1 cellular context compared by ENCODE assay signal in the genomic region with DNA sequence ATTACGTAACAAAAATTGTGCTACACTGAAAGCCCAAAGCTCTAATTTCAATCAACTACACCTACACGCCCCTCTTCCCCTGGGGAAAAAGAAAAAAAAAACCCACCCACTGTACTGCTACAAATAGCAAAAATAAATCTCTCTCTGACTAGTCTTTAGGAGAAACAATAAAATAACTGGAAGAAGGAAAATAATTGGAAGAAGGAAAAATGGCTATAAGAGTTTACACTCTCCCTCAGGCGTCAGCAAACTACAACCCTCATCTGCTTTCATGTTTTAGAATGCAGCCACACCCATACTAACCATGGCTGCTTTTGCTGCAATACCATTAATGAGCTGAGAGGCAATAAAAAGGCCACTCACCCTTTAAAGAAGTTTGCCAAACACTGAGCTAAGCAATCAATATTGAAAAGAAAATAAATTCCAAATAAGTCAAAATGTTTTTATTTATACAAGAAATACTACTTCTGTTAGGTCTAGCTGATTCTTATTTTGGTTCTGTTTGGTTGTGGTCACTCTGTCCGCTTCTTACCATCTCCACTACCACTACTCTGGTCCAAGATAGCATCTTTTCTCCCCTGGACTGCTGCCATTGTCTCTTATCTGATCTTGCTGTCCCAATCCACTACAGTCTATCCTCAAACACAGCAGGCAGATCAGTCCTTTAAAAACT.
TF ChIP-seq lines count a peak whose summit lies in the region.

No MANE protein-coding gene starts in this region.

TF ChIP-seq in HEK293, 187 proteins besides CTCF, POLR2A, EP300 and RAD21 (continued from another document and continues in another):
- TF ChIP-seq, protein P1, sequence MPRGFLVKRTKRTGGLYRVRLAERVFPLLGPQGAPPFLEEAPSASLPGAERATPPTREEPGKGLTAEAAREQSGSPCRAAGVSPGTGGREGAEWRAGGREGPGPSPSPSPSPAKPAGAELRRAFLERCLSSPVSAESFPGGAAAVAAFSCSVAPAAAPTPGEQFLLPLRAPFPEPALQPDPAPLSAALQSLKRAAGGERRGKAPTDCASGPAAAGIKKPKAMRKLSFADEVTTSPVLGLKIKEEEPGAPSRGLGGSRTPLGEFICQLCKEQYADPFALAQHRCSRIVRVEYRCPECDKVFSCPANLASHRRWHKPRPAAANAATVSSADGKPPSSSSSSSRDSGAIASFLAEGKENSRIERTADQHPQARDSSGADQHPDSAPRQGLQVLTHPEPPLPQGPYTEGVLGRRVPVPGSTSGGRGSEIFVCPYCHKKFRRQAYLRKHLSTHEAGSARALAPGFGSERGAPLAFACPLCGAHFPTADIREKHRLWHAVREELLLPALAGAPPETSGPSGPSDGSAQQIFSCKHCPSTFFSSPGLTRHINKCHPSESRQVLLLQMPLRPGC (tag by site-specific recombination; IDR thresholded peaks at IDR 0.05) = peak; percentile 76; the same call in 1 of the 2 replicates
- TF ChIP-seq ZNF214 (tag by site-specific recombination; IDR thresholded peaks at IDR 0.05; ENCODE audit: borderline replicate concordance) (no peak), ZNF623 (tag by site-specific recombination; IDR thresholded peaks at IDR 0.05) (no peak), ZNF549 (tag by site-specific recombination; IDR thresholded peaks at IDR 0.05) (no peak), KLF7 (tag by site-specific recombination; IDR thresholded peaks at IDR 0.05; ENCODE audit: borderline replicate concordance) (peak; percentile 97), KLF10 (tag by site-specific recombination; IDR thresholded peaks at IDR 0.05) (peak; percentile 94), ZNF24 (tag by site-specific recombination; IDR thresholded peaks at IDR 0.05) (0 out of 2 replicates have a peak, but pooled peaks have one; percentile 9), ZNF768 (tag by site-specific recombination; IDR thresholded peaks at IDR 0.05) (no peak), ZNF529 (tag by site-specific recombination; IDR thresholded peaks at IDR 0.05; ENCODE audit: insufficient replicate concordance) (no peak), ZNF561 (tag by site-specific recombination; IDR thresholded peaks at IDR 0.05; ENCODE audit: borderline replicate concordance) (peak; percentile 17; the same call in 1 of the 2 replicates), ZNF580 (tag by site-specific recombination; IDR thresholded peaks at IDR 0.05) (peak; percentile 56), MYNN (tag by site-specific recombination; IDR thresholded peaks at IDR 0.05; ENCODE audit: borderline replicate concordance) (no peak), PATZ1 (tag by site-specific recombination; IDR thresholded peaks at IDR 0.05) (peak; percentile 37; the same call in 1 of the 2 replicates), ZNF645 (tag by site-specific recombination; IDR thresholded peaks at IDR 0.05) (no peak), SCRT2 (tag by site-specific recombination; IDR thresholded peaks at IDR 0.05) (no peak), ZNF621 (tag by site-specific recombination; IDR thresholded peaks at IDR 0.05) (no peak), SP2 (tag by site-specific recombination; IDR thresholded peaks at IDR 0.05) (peak; percentile 32; the same call in 1 of the 2 replicates), FEZF1 (tag by site-specific recombination; IDR thresholded peaks at IDR 0.05) (peak; percentile 95), TSHZ1 (tag by site-specific recombination; IDR thresholded peaks at IDR 0.05; ENCODE audit: borderline replicate concordance) (peak; percentile 18; the same call in 1 of the 2 replicates), ZNF585B (tag by site-specific recombination; IDR thresholded peaks at IDR 0.05) (no peak), SP7 (tag by site-specific recombination; IDR thresholded peaks at IDR 0.05) (peak; percentile 72), ZNF501 (tag by site-specific recombination; IDR thresholded peaks at IDR 0.05) (no peak), ZNF837 (tag by site-specific recombination; IDR thresholded peaks at IDR 0.05) (no peak), ZNF423 (tag by site-specific recombination; IDR thresholded peaks at IDR 0.05) (peak; percentile 42; the same call in 1 of the 2 replicates), ZNF692 (tag by site-specific recombination; IDR thresholded peaks at IDR 0.05) (no peak), ZNF792 (tag by site-specific recombination; IDR thresholded peaks at IDR 0.05) (no peak), ZNF184 (tag by site-specific recombination; IDR thresholded peaks at IDR 0.05) (no peak), ZNF19 (tag by site-specific recombination; IDR thresholded peaks at IDR 0.05; ENCODE audit: low read depth) (no peak), ZNF394 (tag by site-specific recombination; IDR thresholded peaks at IDR 0.05; ENCODE audit: borderline replicate concordance) (no peak), ZNF670 (tag by site-specific recombination; IDR thresholded peaks at IDR 0.05; ENCODE audit: low read depth) (no peak), ZNF175 (tag by site-specific recombination; IDR thresholded peaks at IDR 0.05) (no peak), ZNF341 (tag by site-specific recombination; IDR thresholded peaks at IDR 0.05; ENCODE audit: low read depth) (no peak), ZNF658 (tag by site-specific recombination; IDR thresholded peaks at IDR 0.05) (no peak), HOXA7 (CRISPR knock-in tag; IDR thresholded peaks at IDR 0.05; ENCODE audit: borderline replicate concordance) (no peak)
- TF ChIP-seq, protein P2, sequence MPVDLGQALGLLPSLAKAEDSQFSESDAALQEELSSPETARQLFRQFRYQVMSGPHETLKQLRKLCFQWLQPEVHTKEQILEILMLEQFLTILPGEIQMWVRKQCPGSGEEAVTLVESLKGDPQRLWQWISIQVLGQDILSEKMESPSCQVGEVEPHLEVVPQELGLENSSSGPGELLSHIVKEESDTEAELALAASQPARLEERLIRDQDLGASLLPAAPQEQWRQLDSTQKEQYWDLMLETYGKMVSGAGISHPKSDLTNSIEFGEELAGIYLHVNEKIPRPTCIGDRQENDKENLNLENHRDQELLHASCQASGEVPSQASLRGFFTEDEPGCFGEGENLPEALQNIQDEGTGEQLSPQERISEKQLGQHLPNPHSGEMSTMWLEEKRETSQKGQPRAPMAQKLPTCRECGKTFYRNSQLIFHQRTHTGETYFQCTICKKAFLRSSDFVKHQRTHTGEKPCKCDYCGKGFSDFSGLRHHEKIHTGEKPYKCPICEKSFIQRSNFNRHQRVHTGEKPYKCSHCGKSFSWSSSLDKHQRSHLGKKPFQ (tag by site-specific recombination; IDR thresholded peaks at IDR 0.05) = peak; percentile 51; the same call in 1 of the 2 replicates
- TF ChIP-seq, protein P3, sequence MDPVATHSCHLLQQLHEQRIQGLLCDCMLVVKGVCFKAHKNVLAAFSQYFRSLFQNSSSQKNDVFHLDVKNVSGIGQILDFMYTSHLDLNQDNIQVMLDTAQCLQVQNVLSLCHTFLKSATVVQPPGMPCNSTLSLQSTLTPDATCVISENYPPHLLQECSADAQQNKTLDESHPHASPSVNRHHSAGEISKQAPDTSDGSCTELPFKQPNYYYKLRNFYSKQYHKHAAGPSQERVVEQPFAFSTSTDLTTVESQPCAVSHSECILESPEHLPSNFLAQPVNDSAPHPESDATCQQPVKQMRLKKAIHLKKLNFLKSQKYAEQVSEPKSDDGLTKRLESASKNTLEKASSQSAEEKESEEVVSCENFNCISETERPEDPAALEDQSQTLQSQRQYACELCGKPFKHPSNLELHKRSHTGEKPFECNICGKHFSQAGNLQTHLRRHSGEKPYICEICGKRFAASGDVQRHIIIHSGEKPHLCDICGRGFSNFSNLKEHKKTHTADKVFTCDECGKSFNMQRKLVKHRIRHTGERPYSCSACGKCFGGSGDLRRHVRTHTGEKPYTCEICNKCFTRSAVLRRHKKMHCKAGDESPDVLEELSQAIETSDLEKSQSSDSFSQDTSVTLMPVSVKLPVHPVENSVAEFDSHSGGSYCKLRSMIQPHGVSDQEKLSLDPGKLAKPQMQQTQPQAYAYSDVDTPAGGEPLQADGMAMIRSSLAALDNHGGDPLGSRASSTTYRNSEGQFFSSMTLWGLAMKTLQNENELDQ (tag by site-specific recombination; IDR thresholded peaks at IDR 0.05; ENCODE audit: low read depth) = no peak
- TF ChIP-seq, protein P4, sequence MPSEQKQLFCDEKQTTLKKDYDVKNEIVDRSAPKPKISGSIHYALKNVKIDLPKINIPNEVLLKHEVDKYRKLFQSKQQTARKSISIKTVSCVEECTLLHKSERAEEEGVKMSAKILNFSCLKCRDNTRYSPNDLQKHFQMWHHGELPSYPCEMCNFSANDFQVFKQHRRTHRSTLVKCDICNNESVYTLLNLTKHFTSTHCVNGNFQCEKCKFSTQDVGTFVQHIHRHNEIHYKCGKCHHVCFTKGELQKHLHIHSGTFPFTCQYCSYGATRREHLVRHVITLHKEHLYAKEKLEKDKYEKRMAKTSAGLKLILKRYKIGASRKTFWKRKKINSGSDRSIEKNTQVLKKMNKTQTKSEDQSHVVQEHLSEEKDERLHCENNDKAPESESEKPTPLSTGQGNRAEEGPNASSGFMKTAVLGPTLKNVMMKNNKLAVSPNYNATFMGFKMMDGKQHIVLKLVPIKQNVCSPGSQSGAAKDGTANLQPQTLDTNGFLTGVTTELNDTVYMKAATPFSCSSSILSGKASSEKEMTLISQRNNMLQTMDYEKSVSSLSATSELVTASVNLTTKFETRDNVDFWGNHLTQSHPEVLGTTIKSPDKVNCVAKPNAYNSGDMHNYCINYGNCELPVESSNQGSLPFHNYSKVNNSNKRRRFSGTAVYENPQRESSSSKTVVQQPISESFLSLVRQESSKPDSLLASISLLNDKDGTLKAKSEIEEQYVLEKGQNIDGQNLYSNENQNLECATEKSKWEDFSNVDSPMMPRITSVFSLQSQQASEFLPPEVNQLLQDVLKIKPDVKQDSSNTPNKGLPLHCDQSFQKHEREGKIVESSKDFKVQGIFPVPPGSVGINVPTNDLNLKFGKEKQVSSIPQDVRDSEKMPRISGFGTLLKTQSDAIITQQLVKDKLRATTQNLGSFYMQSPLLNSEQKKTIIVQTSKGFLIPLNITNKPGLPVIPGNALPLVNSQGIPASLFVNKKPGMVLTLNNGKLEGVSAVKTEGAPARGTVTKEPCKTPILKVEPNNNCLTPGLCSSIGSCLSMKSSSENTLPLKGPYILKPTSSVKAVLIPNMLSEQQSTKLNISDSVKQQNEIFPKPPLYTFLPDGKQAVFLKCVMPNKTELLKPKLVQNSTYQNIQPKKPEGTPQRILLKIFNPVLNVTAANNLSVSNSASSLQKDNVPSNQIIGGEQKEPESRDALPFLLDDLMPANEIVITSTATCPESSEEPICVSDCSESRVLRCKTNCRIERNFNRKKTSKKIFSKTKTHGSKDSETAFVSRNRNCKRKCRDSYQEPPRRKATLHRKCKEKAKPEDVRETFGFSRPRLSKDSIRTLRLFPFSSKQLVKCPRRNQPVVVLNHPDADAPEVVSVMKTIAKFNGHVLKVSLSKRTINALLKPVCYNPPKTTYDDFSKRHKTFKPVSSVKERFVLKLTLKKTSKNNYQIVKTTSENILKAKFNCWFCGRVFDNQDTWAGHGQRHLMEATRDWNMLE (tag by site-specific recombination; conservative IDR thresholded peaks at IDR 0.05; ENCODE audit: low read depth) = no peak
